ENCODE assay signal across 15 cellular contexts in genomic region chr20:17438436-17439039, GRCh38.
DNase-seq lines count a peak whose midpoint lies in the region; ATAC-seq and TF ChIP-seq lines count a peak whose summit lies in the region.
"Had no signal": no experiment of that assay in that cellular context is flagged by ENCODE, and none has a peak within 500 bp of the region (broad histone marks: within the 10 kb centered on the region; RNA-seq: fewer than 3 reads in every experiment).

No MANE protein-coding gene starts in this region.

- H3K4me1 ChIP-seq in esophagus muscularis mucosa (no peaks in the 10 kb centered on the region), breast epithelium (no peaks in the 10 kb centered on the region)

- H3K9me3 ChIP-seq in esophagus muscularis mucosa (no peaks in the 10 kb centered on the region), breast epithelium (no peaks in the 10 kb centered on the region)
- H3K9me3 ChIP-seq in CD4-positive, alpha-beta T cell (ENCODE audit: control insufficient read depth, low read length), result no peaks in the 10 kb centered on the region

- H3K27me3 ChIP-seq in esophagus muscularis mucosa, result peaks cover 0 to 38% (median 0%) of the 10 kb centered on the region in 4 donors
- H3K27me3 ChIP-seq in CD4-positive, alpha-beta T cell (ENCODE audit: control insufficient read depth, insufficient read depth, low read length), result peaks cover 8% of the 10 kb centered on the region
- H3K27me3 ChIP-seq in breast epithelium, result peaks cover 0 to 24% of the 10 kb centered on the region in 2 donors

- H3K4me3 Mint-ChIP-seq in stimulated activated naive CD8-positive, alpha-beta T cell treated with anti-CD3 and anti-CD28 coated beads, Interleukin-15, amount 100 ng/mL, for 72 hours, result no peak overlapping the region
- no peak overlapping the region for H3K4me3 Mint-ChIP-seq in CD4-positive, alpha-beta T cell

- H3K36me3 Mint-ChIP-seq in CD4-positive, alpha-beta T cell (ENCODE audit: low read depth), result no peaks in the 10 kb centered on the region

- intact Hi-C loops in esophagus muscularis mucosa (cut with DNase I) (no loop called here), breast epithelium (cut with DNase I; ENCODE audit: low total_unique reads) (loop anchor here (10.0 kb wide), 1 partner anchor 634 kb away; no protein-coding TSS in a partner anchor)
- intact Hi-C loops in CD4-positive, alpha-beta T cell (cut with DNase I, micrococcal nuclease), result no loop called here

- no peaks in the 10 kb centered on the region for H3K36me3 ChIP-seq in esophagus muscularis mucosa
- H3K36me3 ChIP-seq in breast epithelium, result no peaks in the 10 kb centered on the region

- CTCF ChIA-PET in CD4-positive, alpha-beta T cell (lab: Charles Lee), result no interaction called here

- H3K27ac ChIP-seq in esophagus muscularis mucosa (replicated peaks in 1 of 4) (no peak overlapping the region), breast epithelium (no peak overlapping the region)
- H3K27ac ChIP-seq in CD4-positive, alpha-beta T cell (ENCODE audit: low read depth, low read length), result no peak overlapping the region
- H3K27ac ChIP-seq: HL-60, SK-N-MC had no signal

- TF ChIP-seq CTCF in esophagus muscularis mucosa (IDR thresholded peaks at IDR 0.05), result no peak
- no peak for TF ChIP-seq CTCF in CD4-positive, alpha-beta T cell (IDR thresholded peaks at IDR 0.05)
- TF ChIP-seq CTCF in breast epithelium (IDR thresholded peaks at IDR 0.05), result no peak

- H3K4me3 ChIP-seq in esophagus muscularis mucosa (no peak overlapping the region), breast epithelium (no peak overlapping the region)
- H3K4me3 ChIP-seq: SK-N-MC had no signal

- no peak for TF ChIP-seq EP300 in esophagus muscularis mucosa (IDR thresholded peaks at IDR 0.05)

- H3K4me1 Mint-ChIP-seq in stimulated activated naive CD8-positive, alpha-beta T cell treated with anti-CD3 and anti-CD28 coated beads, Interleukin-15, amount 100 ng/mL, for 72 hours, result no peaks in the 10 kb centered on the region
- no peaks in the 10 kb centered on the region for H3K4me1 Mint-ChIP-seq in CD4-positive, alpha-beta T cell (ENCODE audit: low read depth)

- no peak for ATAC-seq in stimulated activated naive CD8-positive, alpha-beta T cell treated with anti-CD3 and anti-CD28 coated beads, Interleukin-15, amount 100 ng/mL, for 72 hours
- ATAC-seq in CD4-positive, alpha-beta T cell (ENCODE audit: poor library complexity), result no peak

- peaks cover 30% of the 10 kb centered on the region for H3K27me3 Mint-ChIP-seq in stimulated activated naive CD8-positive, alpha-beta T cell treated with anti-CD3 and anti-CD28 coated beads, Interleukin-15, amount 100 ng/mL, for 72 hours
- H3K27me3 Mint-ChIP-seq in CD4-positive, alpha-beta T cell, result peaks cover 39% of the 10 kb centered on the region

- 85% methylated on average over 9 of the region's 9 CpGs for WGBS in esophagus muscularis mucosa

- POLR2A ChIA-PET in CD4-positive, alpha-beta T cell (lab: Charles Lee), result no interaction called here

- H3K9me3 Mint-ChIP-seq in stimulated activated naive CD8-positive, alpha-beta T cell treated with anti-CD3 and anti-CD28 coated beads, Interleukin-15, amount 100 ng/mL, for 72 hours, result peaks cover 0 to 10% of the 10 kb centered on the region in 2 donors
- peaks cover 2% of the 10 kb centered on the region for H3K9me3 Mint-ChIP-seq in CD4-positive, alpha-beta T cell

- H3K27ac Mint-ChIP-seq in stimulated activated naive CD8-positive, alpha-beta T cell treated with anti-CD3 and anti-CD28 coated beads, Interleukin-15, amount 100 ng/mL, for 72 hours, result no peak overlapping the region
- no peak overlapping the region for H3K27ac Mint-ChIP-seq in CD4-positive, alpha-beta T cell

- DNase-seq in SIG-M5 treated with dmso at 0.1 percent for 504 hours (lab: John Stamatoyannopoulos, UW; ENCODE audit: unreplicated experiment), result peak; percentile 13
- DNase-seq in SIG-M5 (lab: John Stamatoyannopoulos, UW), result no peak
- DNase-seq in NAMALWA (ENCODE audit: low spot score), result peak; percentile 15
- DNase-seq in esophagus muscularis mucosa (ENCODE audit: extremely low spot score), result peak; percentile 91
- DNase-seq in stimulated activated naive CD8-positive, alpha-beta T cell treated with anti-CD3 and anti-CD28 coated beads, Interleukin-15, amount 100 ng/mL, for 72 hours, result no peak
- DNase-seq in NCI-H69 (lab: John Stamatoyannopoulos, UW), result no peak
- no peak for DNase-seq in CD4-positive, alpha-beta T cell
- DNase-seq in breast epithelium (ENCODE audit: low spot score in 2 of 2), result no peak
- DNase-seq: C1 segment of cervical spinal cord, HCEC 1CT, KBM-7, NCI-H1092 treated with DMSO at 0.1 percent for 48 hours, NCI-H510A treated with DMSO at 0.1 percent for 48 hours had no signal

- TF ChIP-seq POLR2A in esophagus muscularis mucosa (IDR thresholded peaks at IDR 0.05; ENCODE audit: low read depth), result no peak
- TF ChIP-seq POLR2A in breast epithelium (IDR thresholded peaks at IDR 0.05), result no peak

Comparison
In these comparisons a context has a peak if more than half of its experiments do, and no peak if none do; other contexts are left out.
1. DNase-seq: peak in SIG-M5 treated with dmso at 0.1 percent for 504 hours (single experiment), NAMALWA (single experiment) and esophagus muscularis mucosa (single experiment); none in SIG-M5 (single experiment), stimulated activated naive CD8-positive, alpha-beta T cell treated with anti-CD3 and anti-CD28 coated beads, Interleukin-15, amount 100 ng/mL, for 72 hours (0 of 2), NCI-H69 (single experiment), CD4-positive, alpha-beta T cell (0 of 10) and breast epithelium (0 of 2).